12 cellular contexts compared by ENCODE assay signal in genomic region chr6:63644668-63645326, GRCh38. TPM values are rescaled to one million over a fixed set of nuclear protein-coding genes. Genes with fewer than 3 reads are reported as not detected.
DNase-seq lines count a peak whose midpoint lies in the region; ATAC-seq and TF ChIP-seq lines count a peak whose summit lies in the region.
"Had no signal": no experiment of that assay in that cellular context is flagged by ENCODE, and none has a peak within 500 bp of the region (broad histone marks: within the 10 kb centered on the region; RNA-seq: fewer than 3 reads in every experiment).

No MANE protein-coding gene starts in this region.

- H3K9me3 ChIP-seq in heart right ventricle = no peaks in the 10 kb centered on the region
- H3K9me3 ChIP-seq: spleen had no signal

- DNase-seq in HFFc6 (no peak), RWPE1 (ENCODE audit: low spot score) (peak; percentile 40), heart right ventricle (peak in 1 of 2 donors; percentile 14), NCI-H1048 (lab: John Stamatoyannopoulos, UW) (no peak)
- no peak for DNase-seq in stimulated activated effector memory CD8-positive, alpha-beta T cell treated with anti-CD3 and anti-CD28 coated beads, Interleukin-12 subunit alpha, Interleukin-12 subunit beta, amount 100 ng/mL, for 72 hours (ENCODE audit: low spot score in 2 of 2)
- DNase-seq: activated T-cell treated with anti-CD3 and anti-CD28 coated beads, Interleukin-2, amount 50 U/mL, for 24 hours; DND-41; OCI-M1; spleen had no signal

- H3K27me3 Mint-ChIP-seq in HFFc6 (ENCODE audit: insufficient read depth) = no peaks in the 10 kb centered on the region
- H3K27me3 Mint-ChIP-seq: activated T-cell treated with anti-CD3 and anti-CD28 coated beads, Interleukin-2, amount 50 U/mL, for 24 hours; central memory CD8-positive, alpha-beta T cell had no signal

- H3K27ac Mint-ChIP-seq in HFFc6 = 0 out of 2 replicates have a peak overlapping the region, but pooled peaks have one; percentile 21
- no peak overlapping the region for H3K27ac Mint-ChIP-seq in stimulated activated effector memory CD8-positive, alpha-beta T cell treated with anti-CD3 and anti-CD28 coated beads, Interleukin-12 subunit alpha, Interleukin-12 subunit beta, amount 100 ng/mL, for 72 hours
- H3K27ac Mint-ChIP-seq: activated T-cell treated with anti-CD3 and anti-CD28 coated beads, Interleukin-2, amount 50 U/mL, for 24 hours had no signal

- no peaks in the 10 kb centered on the region for H3K36me3 Mint-ChIP-seq in HFFc6 (ENCODE audit: low read depth)
- peaks cover 38% of the 10 kb centered on the region for H3K36me3 Mint-ChIP-seq in stimulated activated effector memory CD8-positive, alpha-beta T cell treated with anti-CD3 and anti-CD28 coated beads, Interleukin-12 subunit alpha, Interleukin-12 subunit beta, amount 100 ng/mL, for 72 hours

- H3K4me1 Mint-ChIP-seq in HFFc6 (ENCODE audit: low read depth) = peaks cover 44% of the 10 kb centered on the region
- peaks cover 28% of the 10 kb centered on the region for H3K4me1 Mint-ChIP-seq in stimulated activated effector memory CD8-positive, alpha-beta T cell treated with anti-CD3 and anti-CD28 coated beads, Interleukin-12 subunit alpha, Interleukin-12 subunit beta, amount 100 ng/mL, for 72 hours

- peaks cover 0 to 19% (median 0%) of the 10 kb centered on the region in 9 donors for H3K36me3 ChIP-seq in heart right ventricle

- peaks cover 4 to 86% (median 73%) of the 10 kb centered on the region in 9 donors for H3K4me1 ChIP-seq in heart right ventricle

- H3K27ac ChIP-seq in RWPE1 (peak overlapping the region; percentile 31; the same call in 1 of the 2 replicates), heart right ventricle (no peak overlapping the region)
- H3K27ac ChIP-seq: spleen had no signal

- POLR2A ChIA-PET in RWPE1 (lab: Yijun Ruan, JAX; ENCODE audit: low non-redundant PET) = no interaction called here

- ATAC-seq in heart right ventricle (peak in 7 of 8 donors; percentile 49 to 99 (median 90)), GM19397 (IDR thresholded peaks at IDR 0.05; ENCODE audit: unreplicated experiment) (no peak), HG03025 (IDR thresholded peaks at IDR 0.05; ENCODE audit: low FRiP score, unreplicated experiment) (no peak)
- ATAC-seq in stimulated activated effector memory CD8-positive, alpha-beta T cell treated with anti-CD3 and anti-CD28 coated beads, Interleukin-12 subunit alpha, Interleukin-12 subunit beta, amount 100 ng/mL, for 72 hours = peak; percentile 42

- no peaks in the 10 kb centered on the region for H3K27me3 ChIP-seq in heart right ventricle
- H3K27me3 ChIP-seq: spleen had no signal

- WGBS in heart right ventricle, 2 donors = 71 to 75% methylated on average over 11 of the region's 11 CpGs

- TF ChIP-seq CTCF in HFFc6 (IDR thresholded peaks at IDR 0.05) (no peak), RWPE1 (conservative IDR thresholded peaks at IDR 0.05; ENCODE audit: low read depth) (no peak), heart right ventricle (IDR thresholded peaks at IDR 0.05) (no peak)

- CTCF ChIA-PET in RWPE1 (lab: Yijun Ruan, JAX) = no interaction called here

- no peak overlapping the region for H3K4me3 ChIP-seq in heart right ventricle
- H3K4me3 ChIP-seq: spleen had no signal

- intact Hi-C loops in heart right ventricle (cut with DNase I) = loop anchor here in 1 of 10 donors (10.0 kb wide), 1 partner anchor 50 kb away; no protein-coding TSS in a partner anchor

- no peak overlapping the region for H3K4me3 Mint-ChIP-seq in HFFc6
- no peak overlapping the region for H3K4me3 Mint-ChIP-seq in stimulated activated effector memory CD8-positive, alpha-beta T cell treated with anti-CD3 and anti-CD28 coated beads, Interleukin-12 subunit alpha, Interleukin-12 subunit beta, amount 100 ng/mL, for 72 hours
- H3K4me3 Mint-ChIP-seq: activated T-cell treated with anti-CD3 and anti-CD28 coated beads, Interleukin-2, amount 50 U/mL, for 24 hours; central memory CD8-positive, alpha-beta T cell had no signal

- H3K9me3 Mint-ChIP-seq in HFFc6 = no peaks in the 10 kb centered on the region
- no peaks in the 10 kb centered on the region for H3K9me3 Mint-ChIP-seq in stimulated activated effector memory CD8-positive, alpha-beta T cell treated with anti-CD3 and anti-CD28 coated beads, Interleukin-12 subunit alpha, Interleukin-12 subunit beta, amount 100 ng/mL, for 72 hours
- H3K9me3 Mint-ChIP-seq: activated T-cell treated with anti-CD3 and anti-CD28 coated beads, Interleukin-2, amount 50 U/mL, for 24 hours; central memory CD8-positive, alpha-beta T cell had no signal

RNA-seq across cellular contexts. Expression of gene PHF3, which starts 9.2 kb away (rescaled TPM):
- 10 to 100 TPM; 22.4 to 27.8 (median 26.2) TPM for total RNA-seq in HFFc6 (2021; fragmentation: NEBNext Ultra II Directional; extraction: Animal tissue kit (Norgen Biotek cat#: 25700))
- 10 to 100 TPM; 25.8 to 46.3 (median 41.0) TPM for total RNA-seq in heart right ventricle
- 1 to 10 TPM; 4.3 to 9.0 TPM for polyA plus RNA-seq in heart right ventricle

Comparison
In these comparisons a context has a peak if more than half of its experiments do, and no peak if none do; other contexts are left out.
1. ATAC-seq: peak in heart right ventricle (7 of 8) and stimulated activated effector memory CD8-positive, alpha-beta T cell treated with anti-CD3 and anti-CD28 coated beads, Interleukin-12 subunit alpha, Interleukin-12 subunit beta, amount 100 ng/mL, for 72 hours (single experiment); none in GM19397 (single experiment) and HG03025 (single experiment).